8 cellular contexts compared by ENCODE assay signal in the genomic region with DNA sequence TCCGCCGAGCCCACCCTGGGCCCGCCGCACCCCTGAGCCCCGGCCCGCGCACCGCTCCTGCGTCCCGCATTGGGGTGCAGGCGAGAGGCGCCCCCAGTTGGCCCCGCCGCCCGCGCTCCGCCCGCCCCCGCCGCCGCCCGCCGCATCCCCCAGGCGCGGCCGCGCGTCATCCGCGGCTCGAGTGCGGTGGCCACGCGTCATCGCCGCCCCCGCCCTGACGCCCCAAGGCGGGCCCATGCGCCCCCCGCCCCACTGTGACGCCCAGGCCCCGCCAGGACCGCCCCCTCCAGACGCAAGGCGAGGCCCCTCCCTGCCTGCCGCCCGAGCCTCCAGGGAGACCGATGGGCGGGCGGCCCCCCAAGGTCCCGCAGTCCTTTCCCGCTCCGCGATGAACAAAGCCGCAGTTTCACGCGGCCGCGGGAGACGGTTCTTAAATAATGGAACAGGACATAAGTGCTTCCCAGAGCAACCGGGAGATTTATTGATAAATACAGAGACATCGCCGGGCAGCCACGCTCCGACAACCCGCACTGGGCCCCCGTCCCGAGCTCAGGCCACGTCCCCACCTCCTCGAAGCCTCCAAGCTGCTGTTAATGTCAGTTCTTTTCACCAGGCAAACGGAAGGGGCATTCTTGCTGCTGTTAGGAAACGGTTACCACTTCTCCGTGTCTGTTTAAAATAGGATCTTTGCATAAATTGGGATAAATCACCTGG. TPM values are rescaled to one million over a fixed set of nuclear protein-coding genes. Genes with fewer than 3 reads are reported as not detected.
A peak's percentile ranks its signal among the peaks of the same experiment; 100 is the strongest.
DNase-seq lines count a peak whose midpoint lies in the region; ATAC-seq, FAIRE-seq and TF ChIP-seq lines count a peak whose summit lies in the region.

A gene with protein sequence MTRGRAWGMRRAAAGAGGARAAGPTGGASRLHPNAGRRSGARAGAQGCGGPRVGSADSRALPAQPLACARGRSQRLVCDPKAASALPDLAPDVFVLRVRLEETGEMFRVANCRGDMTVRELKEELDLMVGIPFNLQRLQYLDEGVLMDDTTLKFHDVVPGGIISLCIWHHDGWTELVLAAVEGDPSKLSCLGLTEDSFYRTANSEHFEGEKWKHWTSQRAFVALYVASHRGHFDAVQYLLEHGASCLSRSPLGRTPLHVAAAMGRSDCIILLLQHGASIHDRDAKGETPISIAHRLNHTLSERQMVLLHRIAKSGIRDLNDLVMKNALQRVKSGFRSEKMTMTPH (minus strand): TSS at position 170 of the 714 bp plus-strand sequence. CDS start 0 bp downstream, at position 170.

- H2AFZ ChIP-seq in hepatocyte, result peak within 1 kb of the TSS; percentile 45

- ATAC-seq in HG03460 (IDR thresholded peaks at IDR 0.05; ENCODE audit: unreplicated experiment), result no peak
- ATAC-seq in HG03469 (IDR thresholded peaks at IDR 0.05; ENCODE audit: unreplicated experiment), result no peak

- 2% methylated on average over 32 of the region's 74 CpGs for WGBS in hepatocyte (ENCODE audit: low lambda C conversion rate, missing lambda C conversion rate)

- no peak within 1 kb of the TSS for H3K27ac ChIP-seq in hepatocyte

- no peaks in the 10 kb centered on the region for H3K36me3 ChIP-seq in hepatocyte (replicated peaks; ENCODE audit: insufficient read depth, low read depth)

- no peaks in the 10 kb centered on the region for H4K20me1 ChIP-seq in hepatocyte (ENCODE audit: insufficient read depth, poor library complexity, severe bottlenecking)

- H3K9me2 ChIP-seq in hepatocyte (replicated peaks; ENCODE audit: insufficient read depth), result no peaks in the 10 kb centered on the region

- H3K79me2 ChIP-seq in hepatocyte, result no peaks in the 10 kb centered on the region

- no peak for FAIRE-seq in H54 (lab: Jason Lieb, UNC)

- DNase-seq in AG08396 (ENCODE audit: low spot score) (peak; percentile 39), NCI-H2171 (lab: John Stamatoyannopoulos, UW) (peak; percentile 77), hepatocyte (ENCODE audit: low spot score) (peak; percentile 55), H54 (ENCODE audit: insufficient read length, low spot score) (no peak)
- DNase-seq in activated gamma-delta T cell treated with anti-CD3 and anti-CD28 coated beads, Interleukin-2, amount 50 U/mL, for 16 hours (ENCODE audit: low read depth), result peak; percentile 16
- DNase-seq in stimulated activated CD8-positive, alpha-beta memory T cell treated with anti-CD3 and anti-CD28 coated beads, Interleukin-4, amount 100 ng/mL, for 24 hours (ENCODE audit: low read depth), result peak; percentile 26

- peak within 1 kb of the TSS; percentile 96 for H3K4me2 ChIP-seq in hepatocyte

- peak within 1 kb of the TSS; percentile 42 for H3K4me3 ChIP-seq in hepatocyte

- TF ChIP-seq CTCF in hepatocyte (IDR thresholded peaks at IDR 0.05; ENCODE audit: poor library complexity), result no peak

- H3K27me3 ChIP-seq in hepatocyte, result peaks cover 63% of the 10 kb centered on the region

- H3K9me3 ChIP-seq in hepatocyte (ENCODE audit: low read depth), result no peaks in the 10 kb centered on the region

- no peak for TF ChIP-seq POLR2A in H54 (IDR thresholded peaks at IDR 0.05; ENCODE audit: low read depth, low read length)

- H3K4me1 ChIP-seq in hepatocyte (ENCODE audit: insufficient read depth), result peaks cover 9% of the 10 kb centered on the region

RNA-seq across cellular contexts. Expression of the gene that starts here (rescaled TPM):
- not detected in 2 replicates for total RNA-seq in hepatocyte
- not detected in 2 replicates for polyA plus RNA-seq in hepatocyte

Comparison
In these comparisons a context has a peak if more than half of its experiments do, and no peak if none do; other contexts are left out.
1. Peak in DNase-seq, H3K4me3 ChIP-seq and H3K4me2 ChIP-seq in hepatocyte; RNA of the gene not detected or under 1 TPM.